Comparison of ENCODE assay signal across 9 cellular contexts in the genomic region with DNA sequence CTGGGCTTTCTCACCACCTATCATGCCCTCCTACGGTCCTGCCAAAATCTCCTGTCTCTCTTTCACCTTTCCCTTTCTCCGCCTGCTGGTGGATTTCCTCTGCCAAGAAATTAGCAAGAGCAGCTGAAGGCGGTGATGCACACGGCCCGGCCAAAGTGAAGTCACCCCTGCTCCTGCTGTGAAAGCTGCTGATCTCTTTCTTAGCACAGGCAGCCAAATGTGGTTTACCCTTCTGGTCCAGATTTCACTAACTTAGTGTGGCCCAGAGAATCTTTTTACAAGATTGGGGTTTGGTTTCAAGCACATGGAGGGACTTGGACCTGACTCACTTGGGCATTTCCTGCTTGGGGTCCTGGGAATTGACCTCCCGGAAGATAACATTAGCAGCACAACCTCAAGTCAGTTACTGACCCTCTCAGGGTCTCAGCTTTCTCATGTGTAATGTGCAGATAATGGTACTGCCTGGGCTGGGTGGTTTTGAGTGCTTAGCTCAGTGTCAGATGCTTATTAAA.
DNase-seq lines count a peak whose midpoint lies in the region; ATAC-seq lines count a peak whose summit lies in the region.
"Had no signal": no experiment of that assay in that cellular context is flagged by ENCODE, and none has a peak within 500 bp of the region (broad histone marks: within the 10 kb centered on the region; RNA-seq: fewer than 3 reads in every experiment).

No MANE protein-coding gene starts in this region.

- no peaks in the 10 kb centered on the region for H3K9me3 Mint-ChIP-seq in activated CD4-positive, alpha-beta T cell treated with anti-CD3 and anti-CD28 coated beads for 36 hours (ENCODE audit: low read depth)
- H3K9me3 Mint-ChIP-seq in activated T-helper 1 cell treated with anti-CD3 and anti-CD28 coated beads, Interleukin-12 subunit alpha, Interleukin-12 subunit beta, Interleukin-2, Interleukin-4 antibody, amounts not matched to agents 30 ng/mL and 10 ng/mL and 1 ng/mL, durations not matched to agents 14 hours and 24 hours and 36 hours, result no peaks in the 10 kb centered on the region

- peak overlapping the region; percentile 24 for H3K4me3 Mint-ChIP-seq in activated CD4-positive, alpha-beta T cell treated with anti-CD3 and anti-CD28 coated beads for 36 hours
- peak overlapping the region; percentile 9 for H3K4me3 Mint-ChIP-seq in activated T-helper 1 cell treated with anti-CD3 and anti-CD28 coated beads, Interleukin-12 subunit alpha, Interleukin-12 subunit beta, Interleukin-2, Interleukin-4 antibody, amounts not matched to agents 30 ng/mL and 10 ng/mL and 1 ng/mL, durations not matched to agents 14 hours and 24 hours and 36 hours

- peaks cover 9% of the 10 kb centered on the region for H3K36me3 Mint-ChIP-seq in activated CD4-positive, alpha-beta T cell treated with anti-CD3 and anti-CD28 coated beads for 36 hours (ENCODE audit: low read depth)
- H3K36me3 Mint-ChIP-seq in activated T-helper 1 cell treated with anti-CD3 and anti-CD28 coated beads, Interleukin-12 subunit alpha, Interleukin-12 subunit beta, Interleukin-2, Interleukin-4 antibody, amounts not matched to agents 30 ng/mL and 10 ng/mL and 1 ng/mL, durations not matched to agents 14 hours and 24 hours and 36 hours (ENCODE audit: low read depth), result peaks cover 17% of the 10 kb centered on the region

- POLR2A ChIA-PET in activated CD4-positive, alpha-beta T cell treated with anti-CD3 and anti-CD28 coated beads for 36 hours (lab: Charles Lee), result interaction anchor here (1.3 to 2.0 kb wide), 2 partner anchors 125 to 156 kb away, joined by 3 to 7 read pairs; a partner anchor contains a TSS

- H3K27ac Mint-ChIP-seq in activated CD4-positive, alpha-beta T cell treated with anti-CD3 and anti-CD28 coated beads for 36 hours, result peak overlapping the region; percentile 83
- H3K27ac Mint-ChIP-seq in activated T-helper 1 cell treated with anti-CD3 and anti-CD28 coated beads, Interleukin-12 subunit alpha, Interleukin-12 subunit beta, Interleukin-2, Interleukin-4 antibody, amounts not matched to agents 30 ng/mL and 10 ng/mL and 1 ng/mL, durations not matched to agents 14 hours and 24 hours and 36 hours, result peak overlapping the region; percentile 78

- CTCF ChIA-PET in activated CD4-positive, alpha-beta T cell treated with anti-CD3 and anti-CD28 coated beads for 36 hours (lab: Charles Lee), result interaction anchor here (0.6 to 1.6 kb wide), 9 partner anchors 12 to 163 kb away, joined by 3 to 6 read pairs (median 4); no protein-coding TSS in a partner anchor

- peak; percentile 84 for DNase-seq in activated CD4-positive, alpha-beta T cell treated with anti-CD3 and anti-CD28 coated beads for 36 hours
- no peak for DNase-seq in activated CD4-positive, alpha-beta T cell treated with anti-CD3 and anti-CD28 coated beads for 1 hour
- DNase-seq in activated T-helper 1 cell treated with anti-CD3 and anti-CD28 coated beads, Interleukin-12 subunit alpha, Interleukin-12 subunit beta, Interleukin-2, Interleukin-4 antibody, amounts not matched to agents 30 ng/mL and 10 ng/mL and 1 ng/mL, durations not matched to agents 14 hours and 24 hours and 36 hours (ENCODE audit: low spot score), result peak; percentile 70
- DNase-seq in hepatic stellate cell (ENCODE audit: low spot score) (peak; percentile 86), HUDEP-2 (lab: John Stamatoyannopoulos, UW; ENCODE audit: unreplicated experiment in 76 of 76) (no peak), HK-2 (ENCODE audit: unreplicated experiment) (no peak)
- DNase-seq in stimulated activated CD4-positive, alpha-beta T cell treated with anti-CD3 and anti-CD28 coated beads, Interleukin-1b, Interleukin-23, amount 100 ng/mL, for 48 hours, result peak; percentile 84

- peak; percentile 76 for ATAC-seq in activated CD4-positive, alpha-beta T cell treated with anti-CD3 and anti-CD28 coated beads for 36 hours
- peak; percentile 54 for ATAC-seq in HG03354 (IDR thresholded peaks at IDR 0.05; ENCODE audit: poor library complexity, severe bottlenecking, unreplicated experiment)
- ATAC-seq: A549 had no signal

- intact Hi-C loops in activated CD4-positive, alpha-beta T cell treated with anti-CD3 and anti-CD28 coated beads for 36 hours (cut with DNase I, micrococcal nuclease), result loop anchor here (1.0 to 2.0 kb wide), 2 partner anchors 15 to 152 kb away; no protein-coding TSS in a partner anchor
- intact Hi-C loops in activated T-helper 1 cell treated with anti-CD3 and anti-CD28 coated beads, Interleukin-12 subunit alpha, Interleukin-12 subunit beta, Interleukin-2, Interleukin-4 antibody, amounts not matched to agents 30 ng/mL and 10 ng/mL and 1 ng/mL, durations not matched to agents 14 hours and 24 hours and 36 hours (cut with micrococcal nuclease), result loop anchor here (1.0 to 10.0 kb wide), 12 partner anchors 15 to 485 kb away; a partner anchor contains a TSS

- H3K4me1 Mint-ChIP-seq in activated CD4-positive, alpha-beta T cell treated with anti-CD3 and anti-CD28 coated beads for 36 hours, result peaks cover 87% of the 10 kb centered on the region
- peaks cover 84% of the 10 kb centered on the region for H3K4me1 Mint-ChIP-seq in activated T-helper 1 cell treated with anti-CD3 and anti-CD28 coated beads, Interleukin-12 subunit alpha, Interleukin-12 subunit beta, Interleukin-2, Interleukin-4 antibody, amounts not matched to agents 30 ng/mL and 10 ng/mL and 1 ng/mL, durations not matched to agents 14 hours and 24 hours and 36 hours (ENCODE audit: low read depth)

- H3K27me3 Mint-ChIP-seq in activated CD4-positive, alpha-beta T cell treated with anti-CD3 and anti-CD28 coated beads for 36 hours, result no peaks in the 10 kb centered on the region
- no peaks in the 10 kb centered on the region for H3K27me3 Mint-ChIP-seq in activated T-helper 1 cell treated with anti-CD3 and anti-CD28 coated beads, Interleukin-12 subunit alpha, Interleukin-12 subunit beta, Interleukin-2, Interleukin-4 antibody, amounts not matched to agents 30 ng/mL and 10 ng/mL and 1 ng/mL, durations not matched to agents 14 hours and 24 hours and 36 hours (ENCODE audit: insufficient read depth)

Comparison
In these comparisons a context has a peak if more than half of its experiments do, and no peak if none do; other contexts are left out.
1. DNase-seq: peak in activated CD4-positive, alpha-beta T cell treated with anti-CD3 and anti-CD28 coated beads for 36 hours (single experiment), activated T-helper 1 cell treated with anti-CD3 and anti-CD28 coated beads, Interleukin-12 subunit alpha, Interleukin-12 subunit beta, Interleukin-2, Interleukin-4 antibody, amounts not matched to agents 30 ng/mL and 10 ng/mL and 1 ng/mL, durations not matched to agents 14 hours and 24 hours and 36 hours (single experiment), hepatic stellate cell (single experiment) and stimulated activated CD4-positive, alpha-beta T cell treated with anti-CD3 and anti-CD28 coated beads, Interleukin-1b, Interleukin-23, amount 100 ng/mL, for 48 hours (single experiment); none in activated CD4-positive, alpha-beta T cell treated with anti-CD3 and anti-CD28 coated beads for 1 hour (single experiment), HUDEP-2 (0 of 76) and HK-2 (single experiment).